Comparison of ENCODE assay signal across 23 cellular contexts in genomic region chr1:63362578-63362977, GRCh38. TPM values are rescaled to one million over a fixed set of nuclear protein-coding genes. Genes with fewer than 3 reads are reported as not detected.
"Had no signal": no experiment of that assay in that cellular context is flagged by ENCODE, and none has a peak within 500 bp of the region (broad histone marks: within the 10 kb centered on the region; RNA-seq: fewer than 3 reads in every experiment).

No MANE protein-coding gene starts in this region.

- H3K36me3 ChIP-seq: brain microvascular endothelial cell, gastrocnemius medialis, heart right ventricle, upper lobe of right lung had no signal

- ATAC-seq: esophagus mucosa; gastrocnemius medialis; heart right ventricle; natural killer cell; stimulated activated naive CD8-positive, alpha-beta T cell treated with anti-CD3 and anti-CD28 coated beads, Interleukin-15, Interleukin-2, amounts not matched to agents 100 U/mL and 50 U/mL, for 24 hours; upper lobe of right lung had no signal

- H3K9me3 Mint-ChIP-seq: activated CD4-positive, alpha-beta memory T cell treated with anti-CD3 and anti-CD28 coated beads, Interleukin-2, amount 10 ng/mL, durations not matched to agents 7 days and 5 days; activated naive CD8-positive, alpha-beta T cell treated with anti-CD3 and anti-CD28 coated beads for 36 hours; natural killer cell had no signal

- FAIRE-seq: endometrium, islet of Langerhans had no signal

- H3K9me3 ChIP-seq: gastrocnemius medialis, heart right ventricle, mucosa of descending colon, upper lobe of right lung had no signal

- DNase-seq: activated CD4-positive, alpha-beta memory T cell treated with anti-CD3 and anti-CD28 coated beads, Interleukin-2, amount 10 ng/mL, durations not matched to agents 7 days and 5 days; activated gamma-delta T cell; activated naive CD8-positive, alpha-beta T cell treated with anti-CD3 and anti-CD28 coated beads for 36 hours; activated T-cell treated with anti-CD3 and anti-CD28 coated beads, Interleukin-2, amount 50 U/mL, for 48 hours; brain microvascular endothelial cell; cerebellar nuclear complex; dorsolateral prefrontal cortex; gastrocnemius medialis; heart right ventricle; mammary epithelial cell; mucosa of descending colon; natural killer cell; nucleus accumbens; stimulated activated CD4-positive, alpha-beta T cell treated with anti-CD3 and anti-CD28 coated beads, Interleukin-4, amount 100 ng/mL, for 1 hour; stimulated activated CD8-positive, alpha-beta memory T cell treated with anti-CD3 and anti-CD28 coated beads, Interleukin-4, amount 100 ng/mL, for 48 hours; stimulated activated naive CD8-positive, alpha-beta T cell treated with anti-CD3 and anti-CD28 coated beads, Interleukin-15, Interleukin-2, amounts not matched to agents 100 U/mL and 50 U/mL, for 24 hours; T1000; upper lobe of right lung had no signal

- H3K4me3 ChIP-seq: dorsolateral prefrontal cortex, gastrocnemius medialis, heart right ventricle, mucosa of descending colon, upper lobe of right lung had no signal

- H3K27ac Mint-ChIP-seq: activated CD4-positive, alpha-beta memory T cell treated with anti-CD3 and anti-CD28 coated beads, Interleukin-2, amount 10 ng/mL, durations not matched to agents 7 days and 5 days; activated naive CD8-positive, alpha-beta T cell treated with anti-CD3 and anti-CD28 coated beads for 36 hours; natural killer cell had no signal

- H3K27ac ChIP-seq: brain microvascular endothelial cell, dorsolateral prefrontal cortex, gastrocnemius medialis, heart right ventricle, upper lobe of right lung had no signal

- H3K36me3 Mint-ChIP-seq: activated naive CD8-positive, alpha-beta T cell treated with anti-CD3 and anti-CD28 coated beads for 36 hours; natural killer cell had no signal

- H3K4me3 Mint-ChIP-seq: activated CD4-positive, alpha-beta memory T cell treated with anti-CD3 and anti-CD28 coated beads, Interleukin-2, amount 10 ng/mL, durations not matched to agents 7 days and 5 days; activated naive CD8-positive, alpha-beta T cell treated with anti-CD3 and anti-CD28 coated beads for 36 hours; natural killer cell had no signal

- H3K27me3 ChIP-seq: brain microvascular endothelial cell, gastrocnemius medialis had no signal

RNA-seq across cellular contexts. Expression of gene FOXD3, which starts 40.2 kb away (rescaled TPM):
- total RNA-seq: activated CD4-positive, alpha-beta memory T cell treated with anti-CD3 and anti-CD28 coated beads, Interleukin-2, amount 10 ng/mL, durations not matched to agents 7 days and 5 days; activated naive CD8-positive, alpha-beta T cell treated with anti-CD3 and anti-CD28 coated beads for 36 hours; esophagus mucosa; mammary epithelial cell; natural killer cell; pulmonary artery endothelial cell; temporal lobe; upper lobe of right lung had no signal
- polyA plus RNA-seq: mammary epithelial cell had no signal
